ENCODE assay signal across 1 cellular context in the genomic region with DNA sequence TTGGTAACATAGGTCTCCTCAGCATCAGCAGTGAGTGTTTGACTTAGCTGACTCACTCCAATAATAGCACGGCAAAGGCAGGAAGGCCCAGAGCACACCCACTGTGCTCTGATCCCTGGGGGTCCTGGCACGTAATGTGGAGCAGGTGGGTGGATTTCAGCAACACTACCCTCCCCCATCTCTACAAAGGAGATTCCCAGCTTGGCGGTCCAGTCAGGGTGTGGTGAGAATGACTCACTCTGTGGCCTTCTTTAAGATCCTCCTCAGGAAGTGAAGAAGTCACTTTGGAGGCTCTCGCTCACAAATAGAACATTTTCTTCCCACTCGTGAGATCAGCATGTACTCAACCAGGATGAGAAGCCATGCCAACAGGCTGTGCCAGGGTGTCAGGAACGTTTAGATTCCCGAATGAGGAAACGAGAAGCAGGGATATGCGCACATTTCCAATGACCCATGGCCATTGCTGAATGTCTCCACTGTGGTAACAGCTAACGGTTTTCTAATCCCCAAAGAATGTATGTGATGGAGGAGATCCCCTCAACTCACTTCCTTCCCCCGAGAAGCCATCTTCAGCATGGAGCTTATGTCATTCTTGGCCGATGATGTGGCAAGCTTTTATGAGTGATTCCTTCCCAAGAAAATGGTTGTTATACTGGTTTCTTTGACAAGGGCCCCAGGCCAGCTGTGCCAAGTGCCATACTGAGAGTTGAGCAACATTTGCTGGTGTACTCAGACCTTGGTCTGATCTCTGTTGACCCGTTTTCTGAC.
A peak's percentile ranks its signal among the peaks of the same experiment; 100 is the strongest.
TF ChIP-seq lines count a peak whose summit lies in the region.

No MANE protein-coding gene starts in this region.

TF ChIP-seq in A549, 52 proteins besides CTCF, POLR2A, EP300 and RAD21 (continued from another document):
- TF ChIP-seq, protein P1, sequence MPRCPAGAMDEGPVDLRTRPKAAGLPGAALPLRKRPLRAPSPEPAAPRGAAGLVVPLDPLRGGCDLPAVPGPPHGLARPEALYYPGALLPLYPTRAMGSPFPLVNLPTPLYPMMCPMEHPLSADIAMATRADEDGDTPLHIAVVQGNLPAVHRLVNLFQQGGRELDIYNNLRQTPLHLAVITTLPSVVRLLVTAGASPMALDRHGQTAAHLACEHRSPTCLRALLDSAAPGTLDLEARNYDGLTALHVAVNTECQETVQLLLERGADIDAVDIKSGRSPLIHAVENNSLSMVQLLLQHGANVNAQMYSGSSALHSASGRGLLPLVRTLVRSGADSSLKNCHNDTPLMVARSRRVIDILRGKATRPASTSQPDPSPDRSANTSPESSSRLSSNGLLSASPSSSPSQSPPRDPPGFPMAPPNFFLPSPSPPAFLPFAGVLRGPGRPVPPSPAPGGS (IDR thresholded peaks at IDR 0.05), result peak; percentile 59; the same call in 1 of the 3 replicates
- TF ChIP-seq KDM5A (IDR thresholded peaks at IDR 0.05) (no peak), RFX5 (IDR thresholded peaks at IDR 0.05) (no peak), ZC3H11A (IDR thresholded peaks at IDR 0.05) (no peak), BHLHE40 (IDR thresholded peaks at IDR 0.05; ENCODE audit: low read depth, low read length) (no peak), NFE2L2 (conservative IDR thresholded peaks at IDR 0.05; ENCODE audit: low read length) (no peak), NR3C1 (IDR thresholded peaks at IDR 0.05) (peak; percentile 38; the same call in 1 of the 3 replicates)
- TF ChIP-seq, protein P2, sequence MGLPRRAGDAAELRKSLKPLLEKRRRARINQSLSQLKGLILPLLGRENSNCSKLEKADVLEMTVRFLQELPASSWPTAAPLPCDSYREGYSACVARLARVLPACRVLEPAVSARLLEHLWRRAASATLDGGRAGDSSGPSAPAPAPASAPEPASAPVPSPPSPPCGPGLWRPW (IDR thresholded peaks at IDR 0.05), result peak; percentile 45; the same call in 1 of the 2 replicates
